9 cellular contexts compared by ENCODE assay signal in the genomic region with DNA sequence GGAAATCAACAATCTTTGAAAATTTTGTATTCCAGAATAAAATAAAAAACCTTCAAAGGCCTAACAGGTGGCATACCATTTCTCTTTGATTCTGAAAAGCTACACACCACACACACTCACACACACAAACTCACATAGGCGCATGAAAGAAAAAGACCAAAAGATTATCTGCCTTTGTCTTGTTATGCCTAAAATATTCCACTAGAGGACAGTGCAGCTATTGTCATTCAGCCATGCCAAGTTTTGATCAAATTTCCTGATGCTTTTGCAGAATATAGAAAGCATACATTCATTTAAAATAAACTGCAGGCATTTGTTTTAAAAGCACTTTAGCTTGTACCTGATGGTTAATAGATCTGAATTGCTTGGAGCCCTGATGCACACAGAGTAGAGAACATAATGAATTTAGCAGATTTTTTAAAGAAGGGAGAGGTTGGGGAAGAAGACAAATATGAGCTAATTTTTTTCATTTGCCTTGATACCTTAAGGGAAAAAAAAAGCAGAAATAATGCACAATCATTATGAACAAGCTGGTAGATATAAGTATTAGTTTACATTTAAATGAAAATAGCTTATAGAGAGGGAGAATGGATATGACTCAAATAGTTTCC.
A peak's percentile ranks its signal among the peaks of the same experiment; 100 is the strongest.
DNase-seq lines count a peak whose midpoint lies in the region; ATAC-seq, FAIRE-seq and TF ChIP-seq lines count a peak whose summit lies in the region.
"Had no signal": no experiment of that assay in that cellular context is flagged by ENCODE, and none has a peak within 500 bp of the region (broad histone marks: within the 10 kb centered on the region; RNA-seq: fewer than 3 reads in every experiment).

No MANE protein-coding gene starts in this region.

- no peak overlapping the region for H3K27ac ChIP-seq in small intestine (ENCODE audit: low read depth in 1 of 2, low read length in 1 of 2)
- H3K27ac ChIP-seq: SJCRH30 had no signal

- no peaks in the 10 kb centered on the region for H3K27me3 ChIP-seq in small intestine (ENCODE audit: control insufficient read depth in 2 of 2, insufficient read depth in 2 of 2, low read length in 2 of 2)
- H3K27me3 ChIP-seq: SJCRH30 had no signal

- DNase-seq in EH (ENCODE audit: low read depth) (peak; percentile 11), OCI-M1 (lab: John Stamatoyannopoulos, UW) (peak; percentile 65), fibroblast of pulmonary artery (ENCODE audit: low read depth) (peak; percentile 60), small intestine (peak; percentile 1), NK-92 (lab: John Stamatoyannopoulos, UW; ENCODE audit: unreplicated experiment) (no peak), COLO668 (lab: John Stamatoyannopoulos, UW; ENCODE audit: unreplicated experiment) (no peak)
- no peak for DNase-seq in activated CD4-positive, alpha-beta T cell treated with anti-CD3 and anti-CD28 coated beads, Interleukin-2, amount 50 U/mL, for 1 hour

- H3K4me1 ChIP-seq in small intestine (ENCODE audit: control insufficient read depth in 2 of 2, insufficient read depth in 1 of 2, low read depth in 1 of 2, low read length in 1 of 2): no peaks in the 10 kb centered on the region
- H3K4me1 ChIP-seq: SJCRH30 had no signal

- no peak for FAIRE-seq in small intestine (lab: Jason Lieb, UNC)

- TF ChIP-seq CTCF in fibroblast of pulmonary artery (IDR thresholded peaks at IDR 0.05; ENCODE audit: low read length, missing control alignments): peak; percentile 98

- H3K4me3 ChIP-seq in fibroblast of pulmonary artery (replicated peaks; ENCODE audit: low read depth, low read length): no peak overlapping the region
- H3K4me3 ChIP-seq in small intestine (ENCODE audit: low read depth in 1 of 2, low read length in 2 of 2): no peak overlapping the region
- H3K4me3 ChIP-seq: SJCRH30 had no signal

- WGBS in small intestine, 3 donors: 23 to 48% (median 46%) methylated on average over 1 of the region's 1 CpG

- ATAC-seq in HG03354 (IDR thresholded peaks at IDR 0.05; ENCODE audit: poor library complexity, severe bottlenecking, unreplicated experiment): peak; percentile 76

- no peaks in the 10 kb centered on the region for H3K9me3 ChIP-seq in small intestine (ENCODE audit: control insufficient read depth, low read depth)
- H3K9me3 ChIP-seq: SJCRH30 had no signal

- no peaks in the 10 kb centered on the region for H3K36me3 ChIP-seq in small intestine (ENCODE audit: control insufficient read depth in 2 of 2, insufficient read depth in 2 of 2, low read length in 2 of 2)
- H3K36me3 ChIP-seq: SJCRH30 had no signal

Comparison
In these comparisons a context has a peak if more than half of its experiments do, and no peak if none do; other contexts are left out.
1. DNase-seq: peak in EH (single experiment), OCI-M1 (single experiment), fibroblast of pulmonary artery (single experiment) and small intestine (single experiment); none in NK-92 (single experiment), activated CD4-positive, alpha-beta T cell treated with anti-CD3 and anti-CD28 coated beads, Interleukin-2, amount 50 U/mL, for 1 hour (single experiment) and COLO668 (single experiment).